8 cellular contexts compared by ENCODE assay signal in genomic region chr6:25889877-25890853, GRCh38. TPM values are rescaled to one million over a fixed set of nuclear protein-coding genes. Genes with fewer than 3 reads are reported as not detected.
DNase-seq lines count a peak whose midpoint lies in the region; ATAC-seq and TF ChIP-seq lines count a peak whose summit lies in the region.

No MANE protein-coding gene starts in this region.

- WGBS in stomach, 5 donors: 65 to 70% (median 68%) methylated on average over 5 of the region's 5 CpGs

- no peak for TF ChIP-seq POLR2A in stomach (IDR thresholded peaks at IDR 0.05)

- H3K4me1 ChIP-seq in right atrium auricular region (no peaks in the 10 kb centered on the region), stomach (no peaks in the 10 kb centered on the region)

- H3K9me3 Mint-ChIP-seq in WTC11: peaks cover 5% of the 10 kb centered on the region; the same call in 1 of the 2 replicates
- no peaks in the 10 kb centered on the region for H3K9me3 Mint-ChIP-seq in activated T-helper 2 cell treated with anti-CD3 and anti-CD28 coated beads, Interferon-gamma antibody, Interleukin-2, Interleukin-4, amounts not matched to agents 10 μg/mL and 5 μg/mL and 100 μg/mL, durations not matched to agents 14 hours and 24 hours and 36 hours

- no peaks in the 10 kb centered on the region for H3K36me3 Mint-ChIP-seq in WTC11
- H3K36me3 Mint-ChIP-seq in activated T-helper 2 cell treated with anti-CD3 and anti-CD28 coated beads, Interferon-gamma antibody, Interleukin-2, Interleukin-4, amounts not matched to agents 10 μg/mL and 5 μg/mL and 100 μg/mL, durations not matched to agents 14 hours and 24 hours and 36 hours (ENCODE audit: low read depth): no peaks in the 10 kb centered on the region

- H3K4me1 Mint-ChIP-seq in WTC11: no peaks in the 10 kb centered on the region
- peaks cover 8% of the 10 kb centered on the region for H3K4me1 Mint-ChIP-seq in activated T-helper 2 cell treated with anti-CD3 and anti-CD28 coated beads, Interferon-gamma antibody, Interleukin-2, Interleukin-4, amounts not matched to agents 10 μg/mL and 5 μg/mL and 100 μg/mL, durations not matched to agents 14 hours and 24 hours and 36 hours (ENCODE audit: low read depth)

- no peaks in the 10 kb centered on the region for H3K27me3 Mint-ChIP-seq in WTC11 (ENCODE audit: low read depth)
- H3K27me3 Mint-ChIP-seq in activated T-helper 2 cell treated with anti-CD3 and anti-CD28 coated beads, Interferon-gamma antibody, Interleukin-2, Interleukin-4, amounts not matched to agents 10 μg/mL and 5 μg/mL and 100 μg/mL, durations not matched to agents 14 hours and 24 hours and 36 hours (ENCODE audit: low read depth): peaks cover 4% of the 10 kb centered on the region

- POLR2A ChIA-PET in WTC11 (lab: Charles Lee): no interaction called here

- no peaks in the 10 kb centered on the region for H3K36me3 ChIP-seq in right atrium auricular region
- H3K36me3 ChIP-seq in stomach: no peaks in the 10 kb centered on the region

- H3K27me3 ChIP-seq in right atrium auricular region (no peaks in the 10 kb centered on the region), stomach (no peaks in the 10 kb centered on the region)

- TF ChIP-seq CTCF in WTC11 (IDR thresholded peaks at IDR 0.05) (peak; percentile 34), right atrium auricular region (IDR thresholded peaks at IDR 0.05) (peak; percentile 10 to 50), stomach (IDR thresholded peaks at IDR 0.05) (peak in 4 of 7 experiments; percentile 17 to 45 (median 40))

- intact Hi-C loops in Right ventricle myocardium superior (cut with DNase I): no loop called here
- intact Hi-C loops in Right ventricle myocardium inferior (cut with DNase I): no loop called here
- intact Hi-C loops in stomach (cut with DNase I; ENCODE audit: low total_unique reads): no loop called here
- intact Hi-C loops in activated T-helper 2 cell treated with anti-CD3 and anti-CD28 coated beads, Interferon-gamma antibody, Interleukin-2, Interleukin-4, amounts not matched to agents 10 μg/mL and 5 μg/mL and 100 μg/mL, durations not matched to agents 14 hours and 24 hours and 36 hours (cut with micrococcal nuclease): loop anchor here (1.0 kb wide), 1 partner anchor 170 kb away; no protein-coding TSS in a partner anchor

- H3K27ac ChIP-seq in right atrium auricular region (no peak overlapping the region), stomach (no peak overlapping the region)

- no peaks in the 10 kb centered on the region for H3K9me3 ChIP-seq in right atrium auricular region
- H3K9me3 ChIP-seq in stomach: no peaks in the 10 kb centered on the region

- CTCF ChIA-PET in WTC11 (lab: Charles Lee): interaction anchor here (0.7 to 2.1 kb wide), 10 partner anchors 8 to 263 kb away, joined by 3 to 12 read pairs (median 4); no protein-coding TSS in a partner anchor

- H3K4me3 ChIP-seq in right atrium auricular region (no peak overlapping the region), stomach (no peak overlapping the region)

- H3K27ac Mint-ChIP-seq in WTC11: no peak overlapping the region
- no peak overlapping the region for H3K27ac Mint-ChIP-seq in activated T-helper 2 cell treated with anti-CD3 and anti-CD28 coated beads, Interferon-gamma antibody, Interleukin-2, Interleukin-4, amounts not matched to agents 10 μg/mL and 5 μg/mL and 100 μg/mL, durations not matched to agents 14 hours and 24 hours and 36 hours

- ATAC-seq in Right ventricle myocardium superior (ENCODE audit: poor library complexity) (peak; percentile 46), Right ventricle myocardium inferior (no peak), WTC11 (peak; percentile 84)

- H3K4me3 Mint-ChIP-seq in WTC11: no peak overlapping the region
- H3K4me3 Mint-ChIP-seq in activated T-helper 2 cell treated with anti-CD3 and anti-CD28 coated beads, Interferon-gamma antibody, Interleukin-2, Interleukin-4, amounts not matched to agents 10 μg/mL and 5 μg/mL and 100 μg/mL, durations not matched to agents 14 hours and 24 hours and 36 hours (ENCODE audit: low read depth): no peak overlapping the region

- no peak for TF ChIP-seq EP300 in stomach (IDR thresholded peaks at IDR 0.05)

- DNase-seq in Right ventricle myocardium superior (no peak), Right ventricle myocardium inferior (ENCODE audit: missing footprints) (no peak), NCI-H2107 treated with DMSO at 0.1 percent for 48 hours (lab: John Stamatoyannopoulos, UW; ENCODE audit: unreplicated experiment) (peak; percentile 18), WTC11 (ENCODE audit: low spot score) (no peak), right atrium auricular region (ENCODE audit: low spot score) (no peak), stomach (no peak)
- no peak for DNase-seq in activated T-helper 2 cell treated with anti-CD3 and anti-CD28 coated beads, Interferon-gamma antibody, Interleukin-2, Interleukin-4, amounts not matched to agents 10 μg/mL and 5 μg/mL and 100 μg/mL, durations not matched to agents 14 hours and 24 hours and 36 hours (ENCODE audit: low spot score)
- DNase-seq in effector CD4-positive, alpha-beta T cell: no peak

TF ChIP-seq in WTC11, 78 proteins besides CTCF, POLR2A, EP300 and RAD21:
- TF ChIP-seq JAZF1 (CRISPR knock-in tag; IDR thresholded peaks at IDR 0.05) (no peak), ETV6 (CRISPR knock-in tag; IDR thresholded peaks at IDR 0.05) (no peak), ZNF219 (CRISPR knock-in tag; IDR thresholded peaks at IDR 0.05; ENCODE audit: borderline replicate concordance) (no peak), MXD4 (CRISPR knock-in tag; IDR thresholded peaks at IDR 0.05; ENCODE audit: borderline replicate concordance) (no peak), RORB (CRISPR knock-in tag; IDR thresholded peaks at IDR 0.05) (no peak), E2F4 (CRISPR knock-in tag; IDR thresholded peaks at IDR 0.05; ENCODE audit: borderline replicate concordance, low read depth) (no peak)
- TF ChIP-seq, protein P1, sequence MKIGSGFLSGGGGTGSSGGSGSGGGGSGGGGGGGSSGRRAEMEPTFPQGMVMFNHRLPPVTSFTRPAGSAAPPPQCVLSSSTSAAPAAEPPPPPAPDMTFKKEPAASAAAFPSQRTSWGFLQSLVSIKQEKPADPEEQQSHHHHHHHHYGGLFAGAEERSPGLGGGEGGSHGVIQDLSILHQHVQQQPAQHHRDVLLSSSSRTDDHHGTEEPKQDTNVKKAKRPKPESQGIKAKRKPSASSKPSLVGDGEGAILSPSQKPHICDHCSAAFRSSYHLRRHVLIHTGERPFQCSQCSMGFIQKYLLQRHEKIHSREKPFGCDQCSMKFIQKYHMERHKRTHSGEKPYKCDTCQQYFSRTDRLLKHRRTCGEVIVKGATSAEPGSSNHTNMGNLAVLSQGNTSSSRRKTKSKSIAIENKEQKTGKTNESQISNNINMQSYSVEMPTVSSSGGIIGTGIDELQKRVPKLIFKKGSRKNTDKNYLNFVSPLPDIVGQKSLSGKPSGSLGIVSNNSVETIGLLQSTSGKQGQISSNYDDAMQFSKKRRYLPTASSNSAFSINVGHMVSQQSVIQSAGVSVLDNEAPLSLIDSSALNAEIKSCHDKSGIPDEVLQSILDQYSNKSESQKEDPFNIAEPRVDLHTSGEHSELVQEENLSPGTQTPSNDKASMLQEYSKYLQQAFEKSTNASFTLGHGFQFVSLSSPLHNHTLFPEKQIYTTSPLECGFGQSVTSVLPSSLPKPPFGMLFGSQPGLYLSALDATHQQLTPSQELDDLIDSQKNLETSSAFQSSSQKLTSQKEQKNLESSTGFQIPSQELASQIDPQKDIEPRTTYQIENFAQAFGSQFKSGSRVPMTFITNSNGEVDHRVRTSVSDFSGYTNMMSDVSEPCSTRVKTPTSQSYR (CRISPR knock-in tag; IDR thresholded peaks at IDR 0.05): no peak

RNA-seq across cellular contexts. Expression of gene SLC17A3, which starts 16.1 kb away (rescaled TPM):
- total RNA-seq in Right ventricle myocardium superior: not detected
- not detected for total RNA-seq in Right ventricle myocardium inferior
- total RNA-seq in WTC11 (2021): not detected in 3 replicates
- not detected for total RNA-seq in right atrium auricular region
- not detected for total RNA-seq in stomach
- not detected for polyA plus RNA-seq in stomach
- total RNA-seq in activated T-helper 2 cell treated with anti-CD3 and anti-CD28 coated beads, Interferon-gamma antibody, Interleukin-2, Interleukin-4, amounts not matched to agents 10 μg/mL and 5 μg/mL and 100 μg/mL, durations not matched to agents 14 hours and 24 hours and 36 hours: 1.6 TPM in 2 replicates

RNA-seq across cellular contexts. Expression of gene SLC17A2, which starts 40.3 kb away (rescaled TPM):
- total RNA-seq in Right ventricle myocardium superior (not detected), Right ventricle myocardium inferior (not detected), WTC11 (2021) (not detected in 3 replicates), right atrium auricular region (not detected), stomach (not detected)
- polyA plus RNA-seq in stomach: not detected
- total RNA-seq in activated T-helper 2 cell treated with anti-CD3 and anti-CD28 coated beads, Interferon-gamma antibody, Interleukin-2, Interleukin-4, amounts not matched to agents 10 μg/mL and 5 μg/mL and 100 μg/mL, durations not matched to agents 14 hours and 24 hours and 36 hours: 0.41 and 0.55 TPM in 2 replicates

RNA-seq across cellular contexts. Expression of gene SLC17A1, which starts 58.3 kb away (rescaled TPM):
- total RNA-seq in Right ventricle myocardium superior: not detected
- total RNA-seq in Right ventricle myocardium inferior: not detected
- total RNA-seq in WTC11 (2021): not detected in 3 replicates
- not detected for total RNA-seq in right atrium auricular region
- total RNA-seq in stomach: not detected
- polyA plus RNA-seq in stomach: not detected
- 0.32 and 0.34 TPM in 2 replicates for total RNA-seq in activated T-helper 2 cell treated with anti-CD3 and anti-CD28 coated beads, Interferon-gamma antibody, Interleukin-2, Interleukin-4, amounts not matched to agents 10 μg/mL and 5 μg/mL and 100 μg/mL, durations not matched to agents 14 hours and 24 hours and 36 hours
